1 cellular context compared by ENCODE assay signal in genomic region chr11:27658535-27659236, GRCh38.
TF ChIP-seq lines count a peak whose summit lies in the region.

No MANE protein-coding gene starts in this region.

TF ChIP-seq in SK-N-SH treated with all-trans-retinoic acid at 6 μM for 48 hours, 23 proteins besides CTCF, POLR2A, EP300 and RAD21 (continued from another document):
- TF ChIP-seq ZNF565 (CRISPR knock-in tag; conservative IDR thresholded peaks at IDR 0.05; ENCODE audit: low read depth) (no peak), ZNF70 (CRISPR knock-in tag; IDR thresholded peaks at IDR 0.05) (no peak)
